ENCODE assay signal across 9 cellular contexts in the genomic region with DNA sequence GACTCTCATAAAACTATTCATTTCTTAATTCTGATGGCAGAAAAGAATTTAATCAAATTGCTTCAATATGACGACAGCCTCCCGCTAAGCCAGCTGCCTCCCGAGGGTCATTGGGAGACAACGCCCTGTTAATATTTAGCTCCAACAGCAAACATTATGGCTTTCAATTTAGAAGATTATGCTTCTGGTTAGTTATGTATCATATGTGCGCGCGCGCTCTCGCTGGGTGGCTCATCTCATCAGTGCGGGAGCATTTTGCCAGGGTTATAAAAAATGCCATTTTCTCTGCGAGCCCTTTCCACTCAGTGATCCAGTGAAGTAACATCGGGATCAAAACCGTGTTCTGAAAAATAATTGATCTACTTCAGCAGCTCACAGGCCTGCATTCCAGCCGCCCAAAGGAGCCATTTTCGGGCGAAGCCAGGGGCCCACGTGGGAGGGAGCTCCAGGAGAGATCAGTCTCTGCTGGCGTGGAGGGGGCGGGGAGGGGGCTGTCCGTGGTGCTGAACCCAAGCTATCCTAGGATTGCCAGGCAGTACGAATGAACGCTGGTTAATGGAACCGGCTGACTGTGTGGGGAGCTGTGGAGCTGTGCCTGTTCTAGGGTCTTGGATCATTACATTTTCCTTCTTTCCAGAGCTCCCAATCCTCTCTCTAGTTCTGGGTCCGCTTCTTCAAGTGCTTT.
A peak's percentile ranks its signal among the peaks of the same experiment; 100 is the strongest.
DNase-seq lines count a peak whose midpoint lies in the region; ATAC-seq and TF ChIP-seq lines count a peak whose summit lies in the region.
"Had no signal": no experiment of that assay in that cellular context is flagged by ENCODE, and none has a peak within 500 bp of the region (broad histone marks: within the 10 kb centered on the region; RNA-seq: fewer than 3 reads in every experiment).

No MANE protein-coding gene starts in this region.

- DNase-seq in Calu3, result peak; percentile 34
- peak; percentile 41 for DNase-seq in activated CD8-positive, alpha-beta T cell treated with anti-CD3 and anti-CD28 coated beads, Interleukin-2, amount 10 ng/mL, durations not matched to agents 7 days and 5 days
- DNase-seq in left kidney (ENCODE audit: low read depth, low spot score), result peak; percentile 92
- no peak for DNase-seq in naive thymus-derived CD4-positive, alpha-beta T cell

- no peaks in the 10 kb centered on the region for H3K36me3 ChIP-seq in HUES64 (ENCODE audit: insufficient read depth, low read length)
- H3K36me3 ChIP-seq in naive thymus-derived CD4-positive, alpha-beta T cell (ENCODE audit: control insufficient read depth in 2 of 3, insufficient read depth in 3 of 3, low read length in 3 of 3), result no peaks in the 10 kb centered on the region

- H3K36me3 Mint-ChIP-seq in Calu3 (ENCODE audit: insufficient read depth, unreplicated experiment), result no peaks in the 10 kb centered on the region
- H3K36me3 Mint-ChIP-seq in activated CD8-positive, alpha-beta T cell treated with anti-CD3 and anti-CD28 coated beads, Interleukin-2, amount 10 ng/mL, durations not matched to agents 7 days and 5 days (ENCODE audit: low read depth), result no peaks in the 10 kb centered on the region
- H3K36me3 Mint-ChIP-seq in naive thymus-derived CD4-positive, alpha-beta T cell, result peaks cover 0 to 5% (median 3%) of the 10 kb centered on the region in 5 donors

- POLR2A ChIA-PET in activated CD8-positive, alpha-beta T cell treated with anti-CD3 and anti-CD28 coated beads, Interleukin-2, amount 10 ng/mL, durations not matched to agents 7 days and 5 days (lab: Charles Lee), result no interaction called here
- POLR2A ChIA-PET in naive thymus-derived CD4-positive, alpha-beta T cell (lab: Charles Lee), result no interaction called here

- intact Hi-C loops in Calu3 (cut with micrococcal nuclease; ENCODE audit: unreplicated experiment), result no loop called here
- intact Hi-C loops in naive thymus-derived CD4-positive, alpha-beta T cell (cut with micrococcal nuclease), result no loop called here

- H3K9me3 ChIP-seq in HUES64 (ENCODE audit: insufficient read depth, low read depth, low read length), result no peaks in the 10 kb centered on the region
- H3K9me3 ChIP-seq in naive thymus-derived CD4-positive, alpha-beta T cell (ENCODE audit: control insufficient read depth in 2 of 3, low read length in 3 of 3), result no peaks in the 10 kb centered on the region

- ATAC-seq in activated CD8-positive, alpha-beta T cell treated with anti-CD3 and anti-CD28 coated beads, Interleukin-2, amount 10 ng/mL, durations not matched to agents 7 days and 5 days, result no peak
- ATAC-seq in GM19351 (IDR thresholded peaks at IDR 0.05; ENCODE audit: unreplicated experiment) (no peak), GM21528 (IDR thresholded peaks at IDR 0.05; ENCODE audit: low FRiP score, unreplicated experiment) (no peak), GM18870 (IDR thresholded peaks at IDR 0.05; ENCODE audit: unreplicated experiment) (no peak)
- no peak for ATAC-seq in naive thymus-derived CD4-positive, alpha-beta T cell
- ATAC-seq: left colon had no signal

- H3K27me3 ChIP-seq in HUES64 (ENCODE audit: insufficient read depth, low read length), result no peaks in the 10 kb centered on the region
- no peaks in the 10 kb centered on the region for H3K27me3 ChIP-seq in naive thymus-derived CD4-positive, alpha-beta T cell (ENCODE audit: control insufficient read depth in 2 of 2, insufficient read depth in 2 of 2, low read length in 2 of 2)

- whole genome bisulfite sequencing in HUES64, result 39% methylated on average over 24 of the region's 24 CpGs

- peaks cover 91% of the 10 kb centered on the region for H3K27me3 Mint-ChIP-seq in Calu3 (ENCODE audit: unreplicated experiment)
- peaks cover 9% of the 10 kb centered on the region for H3K27me3 Mint-ChIP-seq in activated CD8-positive, alpha-beta T cell treated with anti-CD3 and anti-CD28 coated beads, Interleukin-2, amount 10 ng/mL, durations not matched to agents 7 days and 5 days (ENCODE audit: low read depth)
- peaks cover 20 to 75% (median 63%) of the 10 kb centered on the region in 5 donors for H3K27me3 Mint-ChIP-seq in naive thymus-derived CD4-positive, alpha-beta T cell

- CTCF ChIA-PET in Calu3 (lab: Charles Lee), result no interaction called here
- CTCF ChIA-PET in activated CD8-positive, alpha-beta T cell treated with anti-CD3 and anti-CD28 coated beads, Interleukin-2, amount 10 ng/mL, durations not matched to agents 7 days and 5 days (lab: Charles Lee), result no interaction called here
- CTCF ChIA-PET in naive thymus-derived CD4-positive, alpha-beta T cell (lab: Charles Lee), result no interaction called here

- H3K4me3 ChIP-seq in HUES64 (ENCODE audit: low read length), result peak overlapping the region; percentile 30
- H3K4me3 ChIP-seq in naive thymus-derived CD4-positive, alpha-beta T cell (ENCODE audit: low read length), result no peak overlapping the region

- no peak overlapping the region for H3K4me3 Mint-ChIP-seq in Calu3 (ENCODE audit: low read depth, unreplicated experiment)
- H3K4me3 Mint-ChIP-seq in activated CD8-positive, alpha-beta T cell treated with anti-CD3 and anti-CD28 coated beads, Interleukin-2, amount 10 ng/mL, durations not matched to agents 7 days and 5 days, result no peak overlapping the region
- no peak overlapping the region for H3K4me3 Mint-ChIP-seq in naive thymus-derived CD4-positive, alpha-beta T cell

- BruUV-seq in Calu3 (replicated peaks; lab: Mats Ljungman, UMichigan), result no TSS peak

- peaks cover 15% of the 10 kb centered on the region for H3K4me1 ChIP-seq in HUES64 (ENCODE audit: insufficient read depth, low read length)
- no peaks in the 10 kb centered on the region for H3K4me1 ChIP-seq in naive thymus-derived CD4-positive, alpha-beta T cell (ENCODE audit: control insufficient read depth in 2 of 2, insufficient read depth in 2 of 2, low read length in 2 of 2)

- no peaks in the 10 kb centered on the region for H3K4me1 Mint-ChIP-seq in Calu3 (ENCODE audit: low read depth, unreplicated experiment)
- H3K4me1 Mint-ChIP-seq in activated CD8-positive, alpha-beta T cell treated with anti-CD3 and anti-CD28 coated beads, Interleukin-2, amount 10 ng/mL, durations not matched to agents 7 days and 5 days (ENCODE audit: low read depth), result no peaks in the 10 kb centered on the region
- H3K4me1 Mint-ChIP-seq in naive thymus-derived CD4-positive, alpha-beta T cell, result no peaks in the 10 kb centered on the region

- H3K27ac Mint-ChIP-seq in Calu3 (ENCODE audit: unreplicated experiment), result no peak overlapping the region
- H3K27ac Mint-ChIP-seq in activated CD8-positive, alpha-beta T cell treated with anti-CD3 and anti-CD28 coated beads, Interleukin-2, amount 10 ng/mL, durations not matched to agents 7 days and 5 days, result no peak overlapping the region
- no peak overlapping the region for H3K27ac Mint-ChIP-seq in naive thymus-derived CD4-positive, alpha-beta T cell

- no peaks in the 10 kb centered on the region for H3K9me3 Mint-ChIP-seq in Calu3 (ENCODE audit: low read depth, unreplicated experiment)
- no peaks in the 10 kb centered on the region for H3K9me3 Mint-ChIP-seq in activated CD8-positive, alpha-beta T cell treated with anti-CD3 and anti-CD28 coated beads, Interleukin-2, amount 10 ng/mL, durations not matched to agents 7 days and 5 days (ENCODE audit: insufficient read depth)
- peaks cover 0 to 6% (median 3%) of the 10 kb centered on the region in 11 donors for H3K9me3 Mint-ChIP-seq in naive thymus-derived CD4-positive, alpha-beta T cell

- H3K27ac ChIP-seq in HUES64 (ENCODE audit: low read depth, low read length), result no peak overlapping the region
- H3K27ac ChIP-seq in naive thymus-derived CD4-positive, alpha-beta T cell (ENCODE audit: low read depth, low read length), result no peak overlapping the region

- H3K9ac ChIP-seq in HUES64 (ENCODE audit: low read depth, low read length), result no peak overlapping the region

- no peak for TF ChIP-seq CTCF in Calu3 (IDR thresholded peaks at IDR 0.05; ENCODE audit: unreplicated experiment)

Comparison
In these comparisons a context has a peak if more than half of its experiments do, and no peak if none do; other contexts are left out.
1. DNase-seq: peak in Calu3 (single experiment), activated CD8-positive, alpha-beta T cell treated with anti-CD3 and anti-CD28 coated beads, Interleukin-2, amount 10 ng/mL, durations not matched to agents 7 days and 5 days (single experiment) and left kidney (single experiment); none in naive thymus-derived CD4-positive, alpha-beta T cell (0 of 9).